Comparison of ENCODE assay signal across 8 cellular contexts in genomic region chr2:38417745-38418689, GRCh38.
"Had no signal": no experiment of that assay in that cellular context is flagged by ENCODE, and none has a peak within 500 bp of the region (broad histone marks: within the 10 kb centered on the region; RNA-seq: fewer than 3 reads in every experiment).

No MANE protein-coding gene starts in this region.

- H3K4me1 ChIP-seq: lower lobe of right lung, parathyroid adenoma had no signal

- DNase-seq: cerebellar nuclear complex, lower lobe of right lung, naive B cell, transverse colon had no signal

- H3K4me2 ChIP-seq: hepatocyte had no signal

- H2AFZ ChIP-seq: hepatocyte, parathyroid adenoma had no signal

- H3K79me2 ChIP-seq: hepatocyte, parathyroid adenoma had no signal

- H3K4me3 ChIP-seq: gastroesophageal sphincter, hepatocyte, lower lobe of right lung, transverse colon had no signal

- H3K27me3 ChIP-seq: gastroesophageal sphincter, hepatocyte, transverse colon had no signal

- H3K9me3 ChIP-seq: gastroesophageal sphincter had no signal

- ATAC-seq: activated CD4-positive, CD25-positive, alpha-beta regulatory T cell treated with anti-CD3 and anti-CD28 coated beads, Interleukin-2, amount 50 U/mL, for 24 hours; gastroesophageal sphincter; lower lobe of right lung had no signal

- H3K27ac ChIP-seq: hepatocyte, lower lobe of right lung, parathyroid adenoma, transverse colon had no signal

- H3K36me3 ChIP-seq: gastroesophageal sphincter, lower lobe of right lung, transverse colon had no signal
